1 cellular context compared by ENCODE assay signal in the genomic region with DNA sequence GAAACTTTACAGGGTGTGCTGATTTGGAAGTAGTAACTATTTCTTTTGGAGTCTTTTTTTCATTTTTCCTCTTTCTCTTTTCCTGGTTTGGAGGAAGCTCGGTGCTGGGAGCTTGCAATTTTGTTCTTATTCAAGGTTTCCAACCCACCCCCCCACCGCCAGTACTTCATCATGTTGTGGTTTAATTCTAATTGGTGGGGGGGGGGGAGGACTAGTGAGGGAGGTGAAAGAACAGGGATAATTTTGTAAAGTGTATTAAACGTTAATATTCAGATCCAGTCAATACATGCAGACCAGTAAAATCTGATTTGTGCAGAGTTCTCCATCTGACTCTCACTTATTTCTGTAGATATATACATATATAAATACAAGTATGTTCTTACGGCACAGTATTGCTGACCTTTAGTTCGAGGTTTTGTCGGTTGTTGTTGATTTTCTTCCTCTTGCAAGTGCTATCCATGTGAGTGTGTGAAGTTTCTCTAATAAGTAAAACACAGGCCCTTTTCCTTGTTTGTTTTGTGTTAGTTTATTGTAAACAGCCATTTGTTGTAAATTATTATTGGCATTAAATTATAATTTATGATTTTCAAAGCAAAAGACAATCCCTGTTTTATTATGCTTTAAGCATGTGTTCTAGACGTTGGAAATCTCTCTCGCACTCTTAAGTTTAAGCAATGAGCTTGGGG.
TF ChIP-seq lines count a peak whose summit lies in the region.

No MANE protein-coding gene starts in this region.

TF ChIP-seq in SK-N-SH treated with all-trans-retinoic acid at 6 μM for 48 hours, 23 proteins besides CTCF, POLR2A, EP300 and RAD21 (continued from another document):
- TF ChIP-seq, protein P1, sequence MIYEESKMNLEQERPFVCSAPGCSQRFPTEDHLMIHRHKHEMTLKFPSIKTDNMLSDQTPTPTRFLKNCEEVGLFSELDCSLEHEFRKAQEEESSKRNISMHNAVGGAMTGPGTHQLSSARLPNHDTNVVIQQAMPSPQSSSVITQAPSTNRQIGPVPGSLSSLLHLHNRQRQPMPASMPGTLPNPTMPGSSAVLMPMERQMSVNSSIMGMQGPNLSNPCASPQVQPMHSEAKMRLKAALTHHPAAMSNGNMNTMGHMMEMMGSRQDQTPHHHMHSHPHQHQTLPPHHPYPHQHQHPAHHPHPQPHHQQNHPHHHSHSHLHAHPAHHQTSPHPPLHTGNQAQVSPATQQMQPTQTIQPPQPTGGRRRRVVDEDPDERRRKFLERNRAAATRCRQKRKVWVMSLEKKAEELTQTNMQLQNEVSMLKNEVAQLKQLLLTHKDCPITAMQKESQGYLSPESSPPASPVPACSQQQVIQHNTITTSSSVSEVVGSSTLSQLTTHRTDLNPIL (CRISPR knock-in tag; IDR thresholded peaks at IDR 0.05; ENCODE audit: low read depth): no peak
- TF ChIP-seq PPARA (CRISPR knock-in tag; IDR thresholded peaks at IDR 0.05; ENCODE audit: borderline replicate concordance) (no peak), ISL1 (CRISPR knock-in tag; IDR thresholded peaks at IDR 0.05) (no peak), ESRRG (CRISPR knock-in tag; IDR thresholded peaks at IDR 0.05) (no peak)
TF ChIP-seq in SK-N-SH treated with all-trans-retinoic acid at 6 μM for 48 hours: peak in this region for 0.
